In genomic region chr9:130150779-130151381, GRCh38 we compare ENCODE assay signal across 1 cellular context.
TF ChIP-seq lines count a peak whose summit lies in the region.

No MANE protein-coding gene starts in this region.

TF ChIP-seq in K562, 482 proteins besides CTCF, POLR2A, EP300 and RAD21 (continued from another document and continues in another):
- no peak for TF ChIP-seq RBM15 (IDR thresholded peaks at IDR 0.05; ENCODE audit: insufficient read depth, low read length)
- no peak for TF ChIP-seq USF1 (CRISPR knock-in tag; IDR thresholded peaks at IDR 0.05)
- peak in 1 of 2 experiments; percentile 81; a peak in 2 of 4 replicates for TF ChIP-seq SRF (CRISPR knock-in tag; IDR thresholded peaks at IDR 0.05)
- TF ChIP-seq ESRRA (IDR thresholded peaks at IDR 0.05; ENCODE audit: borderline replicate concordance, low read depth), result peak; percentile 70
- no peak for TF ChIP-seq GABPB1 (CRISPR knock-in tag; IDR thresholded peaks at IDR 0.05)
- TF ChIP-seq NFE2 (IDR thresholded peaks at IDR 0.05; ENCODE audit: low read depth), result peak; percentile 61
- peak; percentile 90; the same call in 1 of the 2 replicates for TF ChIP-seq ZBTB26 (CRISPR knock-in tag; IDR thresholded peaks at IDR 0.05)
- TF ChIP-seq CGGBP1 (CRISPR knock-in tag; IDR thresholded peaks at IDR 0.05), result no peak
- TF ChIP-seq NR1H2 (CRISPR knock-in tag; IDR thresholded peaks at IDR 0.05), result no peak
- no peak for TF ChIP-seq SMC3 (conservative IDR thresholded peaks at IDR 0.05; ENCODE audit: insufficient read depth, low read depth, low read length)
- 0 out of 2 replicates have a peak, but pooled peaks have one; percentile 39 for TF ChIP-seq ZFPM2 (CRISPR knock-in tag; IDR thresholded peaks at IDR 0.05)
- peak; percentile 31; the same call in 1 of the 2 replicates for TF ChIP-seq GMEB1 (CRISPR knock-in tag; IDR thresholded peaks at IDR 0.05)
- peak; percentile 59; the same call in 1 of the 2 replicates for TF ChIP-seq MAFG (tag; conservative IDR thresholded peaks at IDR 0.05)
- TF ChIP-seq FOXM1 (IDR thresholded peaks at IDR 0.05; ENCODE audit: low read depth), result no peak
- no peak for TF ChIP-seq FOXM1 (CRISPR knock-in tag; IDR thresholded peaks at IDR 0.05; ENCODE audit: low read depth)
- no peak for TF ChIP-seq NCOA6 (IDR thresholded peaks at IDR 0.05)
- TF ChIP-seq TFAM (CRISPR knock-in tag; conservative IDR thresholded peaks at IDR 0.05), result no peak
- TF ChIP-seq ZNF449 (CRISPR knock-in tag; IDR thresholded peaks at IDR 0.05), result no peak
- TF ChIP-seq ZSCAN29 (IDR thresholded peaks at IDR 0.05), result no peak
- TF ChIP-seq SAP30 (IDR thresholded peaks at IDR 0.05; ENCODE audit: borderline replicate concordance, insufficient read depth, low read depth, low read length, poor library complexity, severe bottlenecking), result no peak
- TF ChIP-seq PURB (CRISPR knock-in tag; IDR thresholded peaks at IDR 0.05; ENCODE audit: low read depth), result no peak
- TF ChIP-seq ZNF398 (CRISPR knock-in tag; IDR thresholded peaks at IDR 0.05), result peak; percentile 89
- peak; percentile 92 for TF ChIP-seq DIDO1 (tag; IDR thresholded peaks at IDR 0.05; ENCODE audit: low read depth)
- peak; percentile 100 for TF ChIP-seq ZNF395 (CRISPR knock-in tag; IDR thresholded peaks at IDR 0.05)
- peak; percentile 99 for TF ChIP-seq ZNF584 (CRISPR knock-in tag; IDR thresholded peaks at IDR 0.05; ENCODE audit: low read depth)
- peak; percentile 14 for TF ChIP-seq TAF1 (IDR thresholded peaks at IDR 0.05; ENCODE audit: control insufficient read depth, extremely low read depth, insufficient read depth, low read length, severe bottlenecking)
- peak; percentile 88 for TF ChIP-seq TSHZ1 (CRISPR knock-in tag; IDR thresholded peaks at IDR 0.05)
- no peak for TF ChIP-seq NKRF (IDR thresholded peaks at IDR 0.05; ENCODE audit: borderline replicate concordance)
- no peak for TF ChIP-seq PCBP2 (IDR thresholded peaks at IDR 0.05; ENCODE audit: low read depth, low read length, poor library complexity, severe bottlenecking)
- peak; percentile 94 to 96 for TF ChIP-seq TEAD1 (CRISPR knock-in tag; IDR thresholded peaks at IDR 0.05)
- TF ChIP-seq ZNF239 (CRISPR knock-in tag; IDR thresholded peaks at IDR 0.05), result peak; percentile 82
- no peak for TF ChIP-seq KAT2B (IDR thresholded peaks at IDR 0.05; ENCODE audit: low read depth, low read length)
- 0 out of 2 replicates have a peak, but pooled peaks have one; percentile 82 for TF ChIP-seq ELK3 (CRISPR knock-in tag; IDR thresholded peaks at IDR 0.05)
- peak; percentile 94 for TF ChIP-seq IFI16 (CRISPR knock-in tag; IDR thresholded peaks at IDR 0.05)
- TF ChIP-seq ZNF175 (CRISPR knock-in tag; IDR thresholded peaks at IDR 0.05; ENCODE audit: low read depth), result peak; percentile 99
- no peak for TF ChIP-seq CHCHD3 (CRISPR knock-in tag; IDR thresholded peaks at IDR 0.05)
- TF ChIP-seq ZNF134 (CRISPR knock-in tag; conservative IDR thresholded peaks at IDR 0.05), result peak; percentile 70; the same call in 1 of the 2 replicates
- TF ChIP-seq TAL1 (IDR thresholded peaks at IDR 0.05), result peak; percentile 28; the same call in 1 of the 2 replicates
- TF ChIP-seq MTF1 (CRISPR knock-in tag; IDR thresholded peaks at IDR 0.05; ENCODE audit: borderline replicate concordance), result peak; percentile 87
- TF ChIP-seq HNRNPK (IDR thresholded peaks at IDR 0.05; ENCODE audit: low read depth, low read length, poor library complexity, severe bottlenecking), result no peak
- TF ChIP-seq LEF1 (IDR thresholded peaks at IDR 0.05), result peak; percentile 35; the same call in 1 of the 2 replicates
- TF ChIP-seq NR4A1 (CRISPR knock-in tag; IDR thresholded peaks at IDR 0.05), result peak; percentile 97; the same call in 1 of the 2 replicates
- peak; percentile 99 for TF ChIP-seq NR4A1 (tag; IDR thresholded peaks at IDR 0.05)
- TF ChIP-seq ZNF133 (CRISPR knock-in tag; IDR thresholded peaks at IDR 0.05), result peak; percentile 60; the same call in 1 of the 2 replicates
- no peak for TF ChIP-seq NR2C2 (CRISPR knock-in tag; IDR thresholded peaks at IDR 0.05)
- peak; percentile 68 for TF ChIP-seq NR2C2 (tag; IDR thresholded peaks at IDR 0.05)
- peak; percentile 95 for TF ChIP-seq NFXL1 (CRISPR knock-in tag; IDR thresholded peaks at IDR 0.05)
- TF ChIP-seq ASH1L (IDR thresholded peaks at IDR 0.05; ENCODE audit: borderline replicate concordance, low read depth, partially characterized antibody), result no peak
- peak; percentile 49; the same call in 1 of the 2 replicates for TF ChIP-seq NFIC (IDR thresholded peaks at IDR 0.05)
- TF ChIP-seq MED1 (CRISPR knock-in tag; IDR thresholded peaks at IDR 0.05; ENCODE audit: borderline replicate concordance), result no peak
- peak; percentile 64; the same call in 1 of the 2 replicates for TF ChIP-seq MTA1 (IDR thresholded peaks at IDR 0.05; ENCODE audit: borderline replicate concordance)
- TF ChIP-seq SETDB1 (IDR thresholded peaks at IDR 0.05; ENCODE audit: low read length), result no peak
- peak; percentile 87 for TF ChIP-seq ZNF695 (CRISPR knock-in tag; IDR thresholded peaks at IDR 0.05)
- TF ChIP-seq HMG20A (CRISPR knock-in tag; conservative IDR thresholded peaks at IDR 0.05), result no peak
